ENCODE assay signal across 18 cellular contexts in genomic region chrX:38108364-38108763, GRCh38.
"Had no signal": no experiment of that assay in that cellular context is flagged by ENCODE, and none has a peak within 500 bp of the region (broad histone marks: within the 10 kb centered on the region; RNA-seq: fewer than 3 reads in every experiment).

No MANE protein-coding gene starts in this region.

- H3K4me3 ChIP-seq: coronary artery, esophagus squamous epithelium, hepatocyte, ovary, stomach, upper lobe of left lung had no signal

- H3K4me1 ChIP-seq: esophagus squamous epithelium, stomach, upper lobe of left lung had no signal

- H3K9me3 ChIP-seq: esophagus squamous epithelium, ovary, stomach, upper lobe of left lung had no signal

- H3K27ac ChIP-seq: coronary artery, esophagus squamous epithelium, hepatocyte, ovary, stomach, upper lobe of left lung had no signal

- H3K79me2 ChIP-seq: hepatocyte had no signal

- DNase-seq: activated CD4-positive, alpha-beta T cell treated with anti-CD3 and anti-CD28 coated beads for 36 hours; activated CD4-positive, alpha-beta T cell treated with anti-CD3 and anti-CD28 coated beads, Interleukin-2, amount 50 U/mL, for 48 hours; activated gamma-delta T cell treated with Interleukin-2 at 50 U/mL for 16 hours; activated T-cell treated with anti-CD3 and anti-CD28 coated beads for 4 hours; amniotic stem cell; central memory CD4-positive, alpha-beta T cell; effector CD4-positive, alpha-beta T cell; esophagus squamous epithelium; foreskin fibroblast; naive thymus-derived CD8-positive, alpha-beta T cell; ovary; stimulated activated CD4-positive, alpha-beta T cell treated with anti-CD3 and anti-CD28 coated beads, Interleukin-4, amount 100 ng/mL, for 24 hours; stomach; upper lobe of left lung had no signal

- H3K4me2 ChIP-seq: hepatocyte had no signal

- H3K27me3 ChIP-seq: esophagus squamous epithelium, hepatocyte, ovary, stomach, upper lobe of left lung had no signal

- ATAC-seq: activated CD4-positive, alpha-beta T cell treated with anti-CD3 and anti-CD28 coated beads for 36 hours; naive thymus-derived CD8-positive, alpha-beta T cell; sciatic nerve; stimulated activated effector memory CD8-positive, alpha-beta T cell treated with anti-CD3 and anti-CD28 coated beads, Interleukin-12 subunit alpha, Interleukin-12 subunit beta, amount 100 ng/mL, for 72 hours had no signal

- H2AFZ ChIP-seq: hepatocyte had no signal

- H3K36me3 ChIP-seq: esophagus squamous epithelium, ovary, stomach, upper lobe of left lung had no signal
